Comparison of ENCODE assay signal across 10 cellular contexts in genomic region chr3:48299746-48300361, GRCh38. TPM values are rescaled to one million over a fixed set of nuclear protein-coding genes. Genes with fewer than 3 reads are reported as not detected.
DNase-seq lines count a peak whose midpoint lies in the region; ATAC-seq, FAIRE-seq and TF ChIP-seq lines count a peak whose summit lies in the region.
"Had no signal": no experiment of that assay in that cellular context is flagged by ENCODE, and none has a peak within 500 bp of the region (broad histone marks: within the 10 kb centered on the region; RNA-seq: fewer than 3 reads in every experiment).

No MANE protein-coding gene starts in this region.

- H3K9me3 ChIP-seq in endothelial cell of umbilical vein (replicated peaks; ENCODE audit: control insufficient read depth, insufficient read depth, low read length), result no peaks in the 10 kb centered on the region

- DNase-seq in OCI-M1 (lab: John Stamatoyannopoulos, UW), result peak; percentile 93
- DNase-seq in endothelial cell of umbilical vein (ENCODE audit: low read depth, low spot score), result no peak
- no peak for DNase-seq in head of caudate nucleus
- no peak for DNase-seq in AG08396 (ENCODE audit: low spot score)

- H3K4me1 ChIP-seq in endothelial cell of umbilical vein (ENCODE audit: control insufficient read depth, extremely low read depth, insufficient read depth, low read length) (peaks cover 8% of the 10 kb centered on the region), rectal smooth muscle tissue (ENCODE audit: control insufficient read depth, insufficient read depth, low read length) (peaks cover 14% of the 10 kb centered on the region)

- no peak overlapping the region for H2AFZ ChIP-seq in endothelial cell of umbilical vein (ENCODE audit: low read depth, low read length)

- intact Hi-C loops in endothelial cell of umbilical vein (cut with micrococcal nuclease), result no loop called here
- intact Hi-C loops in head of caudate nucleus (cut with DNase I), result no loop called here

- FAIRE-seq in endothelial cell of umbilical vein (lab: Jason Lieb, UNC), result peak; percentile 24

- H3K9me1 ChIP-seq in endothelial cell of umbilical vein (replicated peaks; ENCODE audit: control insufficient read depth, extremely low read depth, insufficient read depth, low read length), result no peaks in the 10 kb centered on the region

- H3K27ac ChIP-seq in endothelial cell of umbilical vein (ENCODE audit: insufficient read depth, low read depth, low read length) (no peak overlapping the region), rectal smooth muscle tissue (ENCODE audit: low read depth, low read length) (no peak overlapping the region)

- no peaks in the 10 kb centered on the region for H4K20me1 ChIP-seq in endothelial cell of umbilical vein (replicated peaks; ENCODE audit: control insufficient read depth, extremely low read depth, insufficient read depth, low read length)

- ATAC-seq in HG02870 (IDR thresholded peaks at IDR 0.05; ENCODE audit: unreplicated experiment), result no peak
- no peak for ATAC-seq in HG03196 (IDR thresholded peaks at IDR 0.05; ENCODE audit: unreplicated experiment)

- dilution Hi-C loops in endothelial cell of umbilical vein (cut with MboI; ENCODE audit: extremely low pct_ligation_motif_present, low sequenced_read_pairs), result no loop called here

- POLR2A ChIA-PET in endothelial cell of umbilical vein (lab: Charles Lee), result interaction anchor here (0.6 kb wide), 1 partner anchor 105 kb away, joined by 5 read pairs; no protein-coding TSS in a partner anchor

- CTCF ChIA-PET in endothelial cell of umbilical vein (lab: Charles Lee), result interaction anchor here (2.7 kb wide), 1 partner anchor 137 kb away, joined by 21 read pairs; no protein-coding TSS in a partner anchor

- peaks cover 2 to 10% of the 10 kb centered on the region in 2 experiments for H3K36me3 ChIP-seq in endothelial cell of umbilical vein (ENCODE audit: control insufficient read depth in 2 of 2, extremely low read depth in 1 of 2, insufficient read depth in 2 of 2, low read length in 2 of 2)
- H3K36me3 ChIP-seq in rectal smooth muscle tissue (ENCODE audit: control insufficient read depth, insufficient read depth, low read length), result peaks cover 14% of the 10 kb centered on the region

- no peak for TF ChIP-seq POLR2A in endothelial cell of umbilical vein (IDR thresholded peaks at IDR 0.05; ENCODE audit: low read depth, low read length)

- H3K27me3 ChIP-seq in endothelial cell of umbilical vein (ENCODE audit: control insufficient read depth in 2 of 2, insufficient read depth in 2 of 2, low read length in 2 of 2), result no peaks in the 10 kb centered on the region
- no peaks in the 10 kb centered on the region for H3K27me3 ChIP-seq in rectal smooth muscle tissue (ENCODE audit: control insufficient read depth, insufficient read depth, low read length)

- H3K9ac ChIP-seq in endothelial cell of umbilical vein (replicated peaks; ENCODE audit: extremely low read depth, insufficient read depth, low read length), result no peak overlapping the region
- H3K9ac ChIP-seq in rectal smooth muscle tissue (ENCODE audit: low read length), result no peak overlapping the region

- peaks cover 11% of the 10 kb centered on the region for H3K79me2 ChIP-seq in endothelial cell of umbilical vein (ENCODE audit: control insufficient read depth, insufficient read depth, low read length)

- no peak for TF ChIP-seq CTCF in GM12875 (IDR thresholded peaks at IDR 0.05; ENCODE audit: borderline replicate concordance, insufficient read depth, low read depth, low read length)
- no peak for TF ChIP-seq CTCF in endothelial cell of umbilical vein (IDR thresholded peaks at IDR 0.05; ENCODE audit: extremely low read depth in 1 of 2, insufficient read depth in 1 of 2, low read depth in 1 of 2, low read length in 2 of 2)

- H3K4me2 ChIP-seq in endothelial cell of umbilical vein (ENCODE audit: insufficient read depth, low read length), result peak overlapping the region; percentile 62

- H3K4me3 ChIP-seq in GM12875 (ENCODE audit: low read depth, low read length), result peak overlapping the region; percentile 97
- peak overlapping the region in 1 of 3 experiments; percentile 86 for H3K4me3 ChIP-seq in endothelial cell of umbilical vein (replicated peaks in 1 of 3; ENCODE audit: insufficient read depth in 1 of 3, low read depth in 1 of 3, low read length in 3 of 3)
- peak overlapping the region; percentile 93 for H3K4me3 ChIP-seq in rectal smooth muscle tissue (ENCODE audit: low read length)

- BruUV-seq in endothelial cell of umbilical vein (replicated peaks; lab: Mats Ljungman, UMichigan), result no TSS peak

TF ChIP-seq in endothelial cell of umbilical vein, 7 proteins besides CTCF, POLR2A, EP300 and RAD21:
- TF ChIP-seq POLR2AphosphoS5 (IDR thresholded peaks at IDR 0.05; ENCODE audit: insufficient read depth, low read depth, low read length), result no peak
- TF ChIP-seq GATA2 (IDR thresholded peaks at IDR 0.05; ENCODE audit: insufficient read depth, insufficient read length, low read depth, low read length), result no peak
- TF ChIP-seq EZH2 (IDR thresholded peaks at IDR 0.05; ENCODE audit: borderline replicate concordance, low read depth, low read length, severe bottlenecking), result no peak
- TF ChIP-seq MYC (IDR thresholded peaks at IDR 0.05; ENCODE audit: low read depth, low read length), result no peak
- TF ChIP-seq, protein P1, sequence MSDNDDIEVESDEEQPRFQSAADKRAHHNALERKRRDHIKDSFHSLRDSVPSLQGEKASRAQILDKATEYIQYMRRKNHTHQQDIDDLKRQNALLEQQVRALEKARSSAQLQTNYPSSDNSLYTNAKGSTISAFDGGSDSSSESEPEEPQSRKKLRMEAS (IDR thresholded peaks at IDR 0.05; ENCODE audit: insufficient read depth, insufficient read length), result no peak
- no peak for TF ChIP-seq FOS (IDR thresholded peaks at IDR 0.05; ENCODE audit: borderline replicate concordance, insufficient read depth, low read length)
- TF ChIP-seq JUN (IDR thresholded peaks at IDR 0.05; ENCODE audit: borderline replicate concordance, insufficient read depth, insufficient read length, low read depth), result no peak

RNA-seq across cellular contexts. Expression of gene NME6, which starts 1.3 kb away (rescaled TPM):
- total RNA-seq in endothelial cell of umbilical vein, result 26.9 and 27.7 TPM in 2 replicates
- polyA plus RNA-seq in endothelial cell of umbilical vein, result 37.8 and 43.1 TPM in 2 replicates
- polyA plus RNA-seq in endothelial cell of umbilical vein (2011; cell fraction: cytosol; rRNA removed), result 36.0 and 38.4 TPM in 2 replicates
- 14.0 and 16.8 TPM in 2 replicates for polyA plus RNA-seq in endothelial cell of umbilical vein (2011; cell fraction: nucleus; rRNA removed)
- 17.3 and 21.1 TPM in 2 replicates for polyA plus RNA-seq in endothelial cell of umbilical vein (2012)
- 33.6 and 44.3 TPM in 2 replicates for polyA minus RNA-seq in endothelial cell of umbilical vein
- 18.0 TPM for polyA minus RNA-seq in endothelial cell of umbilical vein (2011; cell fraction: cytosol; rRNA and poly(A)+ RNA removed)
- 7.5 and 13.5 TPM in 2 replicates for polyA minus RNA-seq in endothelial cell of umbilical vein (2011; cell fraction: nucleus; rRNA and poly(A)+ RNA removed)

RNA-seq across cellular contexts. Expression of gene SPINK8, which starts 33.6 kb away (rescaled TPM):
- total RNA-seq in endothelial cell of umbilical vein, result not detected in 2 replicates
- not detected in 2 replicates for polyA plus RNA-seq in endothelial cell of umbilical vein
- polyA plus RNA-seq in endothelial cell of umbilical vein (2011; cell fraction: cytosol; rRNA removed), result not detected in 2 replicates
- polyA plus RNA-seq in endothelial cell of umbilical vein (2011; cell fraction: nucleus; rRNA removed), result not detected in 2 replicates
- polyA plus RNA-seq in endothelial cell of umbilical vein (2012), result not detected in 2 replicates
- not detected in 2 replicates for polyA minus RNA-seq in endothelial cell of umbilical vein
- not detected for polyA minus RNA-seq in endothelial cell of umbilical vein (2011; cell fraction: cytosol; rRNA and poly(A)+ RNA removed)
- not detected in 2 replicates for polyA minus RNA-seq in endothelial cell of umbilical vein (2011; cell fraction: nucleus; rRNA and poly(A)+ RNA removed)
- total RNA-seq: HT-29, pulmonary artery endothelial cell had no signal

RNA-seq across cellular contexts. Expression of gene ZNF589, which starts 59.0 kb away (rescaled TPM):
- 12.4 and 13.4 TPM in 2 replicates for total RNA-seq in endothelial cell of umbilical vein
- 4.7 and 6.5 TPM in 2 replicates for polyA plus RNA-seq in endothelial cell of umbilical vein
- 5.5 and 5.7 TPM in 2 replicates for polyA plus RNA-seq in endothelial cell of umbilical vein (2011; cell fraction: cytosol; rRNA removed)
- 25.7 and 30.1 TPM in 2 replicates for polyA plus RNA-seq in endothelial cell of umbilical vein (2011; cell fraction: nucleus; rRNA removed)
- polyA plus RNA-seq in endothelial cell of umbilical vein (2012), result 7.7 and 12.0 TPM in 2 replicates
- 9.8 and 14.6 TPM in 2 replicates for polyA minus RNA-seq in endothelial cell of umbilical vein
- polyA minus RNA-seq in endothelial cell of umbilical vein (2011; cell fraction: cytosol; rRNA and poly(A)+ RNA removed), result 2.7 TPM
- 8.8 and 11.4 TPM in 2 replicates for polyA minus RNA-seq in endothelial cell of umbilical vein (2011; cell fraction: nucleus; rRNA and poly(A)+ RNA removed)
